In genomic region chr16:74749291-74750055, GRCh38 we compare ENCODE assay signal across 21 cellular contexts. TPM values are rescaled to one million over a fixed set of nuclear protein-coding genes. Genes with fewer than 3 reads are reported as not detected.
DNase-seq lines count a peak whose midpoint lies in the region; TF ChIP-seq lines count a peak whose summit lies in the region.
"Had no signal": no experiment of that assay in that cellular context is flagged by ENCODE, and none has a peak within 500 bp of the region (broad histone marks: within the 10 kb centered on the region; RNA-seq: fewer than 3 reads in every experiment).

No MANE protein-coding gene starts in this region.

- H3K9ac ChIP-seq in neural progenitor cell, result no peak overlapping the region
- H3K9ac ChIP-seq: BLaER1 treated with 17β-estradiol and CSF1 and Interleukin-3, amounts not matched to agents 10 nM and 100 nM had no signal

- TF ChIP-seq CTCF in breast epithelium (IDR thresholded peaks at IDR 0.05) (no peak), MCF 10A (IDR thresholded peaks at IDR 0.05; ENCODE audit: unreplicated experiment) (no peak), epithelial cell of esophagus (IDR thresholded peaks at IDR 0.05; ENCODE audit: insufficient read depth, low read depth, low read length, missing control alignments) (no peak), neural progenitor cell (IDR thresholded peaks at IDR 0.05) (no peak), nephron progenitor cell (IDR thresholded peaks at IDR 0.05) (no peak)

- H3K36me3 Mint-ChIP-seq in MCF 10A (ENCODE audit: insufficient read depth, unreplicated experiment) (no peaks in the 10 kb centered on the region), neural progenitor cell (no peaks in the 10 kb centered on the region), nephron progenitor cell (ENCODE audit: low read depth) (no peaks in the 10 kb centered on the region)
- no peaks in the 10 kb centered on the region for H3K36me3 Mint-ChIP-seq in T-helper 2 cell treated with Interferon-gamma antibody and Interleukin-4, amounts not matched to agents 5 μg/mL and 100 μg/mL, for 36 hours (ENCODE audit: low read depth)
- H3K36me3 Mint-ChIP-seq: type B pancreatic cell had no signal

- H3K27me3 Mint-ChIP-seq in MCF 10A (ENCODE audit: insufficient read depth, unreplicated experiment) (peaks cover 3% of the 10 kb centered on the region), neural progenitor cell (ENCODE audit: insufficient read depth, low read depth) (peaks cover 15% of the 10 kb centered on the region), nephron progenitor cell (ENCODE audit: low read depth, poor library complexity) (peaks cover 4% of the 10 kb centered on the region)
- no peaks in the 10 kb centered on the region for H3K27me3 Mint-ChIP-seq in T-helper 2 cell treated with Interferon-gamma antibody and Interleukin-4, amounts not matched to agents 5 μg/mL and 100 μg/mL, for 36 hours (ENCODE audit: low read depth)
- H3K27me3 Mint-ChIP-seq: activated B cell treated with CpG ODN at 0.5 μM for 24 hours had no signal

- H3K4me3 Mint-ChIP-seq in MCF 10A (ENCODE audit: unreplicated experiment) (no peak overlapping the region), neural progenitor cell (no peak overlapping the region), nephron progenitor cell (no peak overlapping the region)
- no peak overlapping the region for H3K4me3 Mint-ChIP-seq in T-helper 2 cell treated with Interferon-gamma antibody and Interleukin-4, amounts not matched to agents 5 μg/mL and 100 μg/mL, for 36 hours
- H3K4me3 Mint-ChIP-seq: activated B cell treated with CpG ODN at 0.5 μM for 24 hours; activated T-helper 1 cell treated with anti-CD3 and anti-CD28 coated beads, Interleukin-12 subunit alpha, Interleukin-12 subunit beta, Interleukin-2, Interleukin-4 antibody, amounts not matched to agents 30 ng/mL and 10 ng/mL and 1 ng/mL, durations not matched to agents 14 hours and 24 hours and 36 hours; effector memory CD8-positive, alpha-beta T cell; T-helper 1 cell treated with Interleukin-12 subunit alpha and Interleukin-12 subunit beta and Interleukin-4 antibody, amounts not matched to agents 30 μg/mL and 1 μg/mL, for 36 hours; type B pancreatic cell had no signal

- H3K27ac Mint-ChIP-seq in MCF 10A (ENCODE audit: low read depth, unreplicated experiment) (no peak overlapping the region), neural progenitor cell (no peak overlapping the region), nephron progenitor cell (no peak overlapping the region)
- H3K27ac Mint-ChIP-seq in T-helper 2 cell treated with Interferon-gamma antibody and Interleukin-4, amounts not matched to agents 5 μg/mL and 100 μg/mL, for 36 hours, result no peak overlapping the region
- H3K27ac Mint-ChIP-seq: activated B cell treated with CpG ODN at 0.5 μM for 24 hours; activated T-helper 1 cell treated with anti-CD3 and anti-CD28 coated beads, Interleukin-12 subunit alpha, Interleukin-12 subunit beta, Interleukin-2, Interleukin-4 antibody, amounts not matched to agents 30 ng/mL and 10 ng/mL and 1 ng/mL, durations not matched to agents 14 hours and 24 hours and 36 hours; effector memory CD8-positive, alpha-beta T cell; progenitor cell of endocrine pancreas; T-helper 1 cell treated with Interleukin-12 subunit alpha and Interleukin-12 subunit beta and Interleukin-4 antibody, amounts not matched to agents 30 μg/mL and 1 μg/mL, for 36 hours; type B pancreatic cell had no signal

- no peak for TF ChIP-seq POLR2A in breast epithelium (IDR thresholded peaks at IDR 0.05)

- H3K4me1 ChIP-seq in breast epithelium (no peaks in the 10 kb centered on the region), neural progenitor cell (peaks cover 19% of the 10 kb centered on the region)
- H3K4me1 ChIP-seq: BLaER1 treated with 17β-estradiol and CSF1 and Interleukin-3, amounts not matched to agents 10 nM and 100 nM; left lung had no signal

- H3K36me3 ChIP-seq in breast epithelium (no peaks in the 10 kb centered on the region), neural progenitor cell (no peaks in the 10 kb centered on the region)
- H3K36me3 ChIP-seq: BLaER1 treated with 17β-estradiol and CSF1 and Interleukin-3, amounts not matched to agents 10 nM and 100 nM; left lung had no signal

- H3K4me1 Mint-ChIP-seq in MCF 10A (ENCODE audit: insufficient read depth, unreplicated experiment) (no peaks in the 10 kb centered on the region), neural progenitor cell (peaks cover 10% of the 10 kb centered on the region), nephron progenitor cell (peaks cover 25% of the 10 kb centered on the region)
- no peaks in the 10 kb centered on the region for H3K4me1 Mint-ChIP-seq in T-helper 2 cell treated with Interferon-gamma antibody and Interleukin-4, amounts not matched to agents 5 μg/mL and 100 μg/mL, for 36 hours (ENCODE audit: low read depth)
- H3K4me1 Mint-ChIP-seq: activated B cell treated with CpG ODN at 0.5 μM for 24 hours had no signal

- H3K9me3 ChIP-seq in breast epithelium (no peaks in the 10 kb centered on the region), neural progenitor cell (ENCODE audit: low read depth) (no peaks in the 10 kb centered on the region)
- H3K9me3 ChIP-seq: BLaER1 treated with 17β-estradiol and CSF1 and Interleukin-3, amounts not matched to agents 10 nM and 100 nM; left lung had no signal

- H3K27me3 ChIP-seq in breast epithelium, result no peaks in the 10 kb centered on the region
- no peaks in the 10 kb centered on the region for H3K27me3 ChIP-seq in neural progenitor cell
- H3K27me3 ChIP-seq: BLaER1 treated with 17β-estradiol and CSF1 and Interleukin-3, amounts not matched to agents 10 nM and 100 nM had no signal

- no peaks in the 10 kb centered on the region for H3K79me2 ChIP-seq in neural progenitor cell (ENCODE audit: low read depth)

- peaks cover 16% of the 10 kb centered on the region for H3F3A ChIP-seq in neural progenitor cell (ENCODE audit: low read depth)

- intact Hi-C loops in breast epithelium (cut with DNase I; ENCODE audit: low total_unique reads), result no loop called here
- intact Hi-C loops in MCF 10A (cut with micrococcal nuclease), result no loop called here

- H3K9me3 Mint-ChIP-seq in MCF 10A (ENCODE audit: unreplicated experiment), result no peaks in the 10 kb centered on the region
- H3K9me3 Mint-ChIP-seq in neural progenitor cell, result no peaks in the 10 kb centered on the region
- no peaks in the 10 kb centered on the region for H3K9me3 Mint-ChIP-seq in T-helper 2 cell treated with Interferon-gamma antibody and Interleukin-4, amounts not matched to agents 5 μg/mL and 100 μg/mL, for 36 hours
- H3K9me3 Mint-ChIP-seq in nephron progenitor cell, result no peaks in the 10 kb centered on the region
- H3K9me3 Mint-ChIP-seq: activated B cell treated with CpG ODN at 0.5 μM for 24 hours; activated T-helper 1 cell treated with anti-CD3 and anti-CD28 coated beads, Interleukin-12 subunit alpha, Interleukin-12 subunit beta, Interleukin-2, Interleukin-4 antibody, amounts not matched to agents 30 ng/mL and 10 ng/mL and 1 ng/mL, durations not matched to agents 14 hours and 24 hours and 36 hours; effector memory CD8-positive, alpha-beta T cell; T-helper 1 cell treated with Interleukin-12 subunit alpha and Interleukin-12 subunit beta and Interleukin-4 antibody, amounts not matched to agents 30 μg/mL and 1 μg/mL, for 36 hours; type B pancreatic cell had no signal

- H4K20me1 ChIP-seq in neural progenitor cell (ENCODE audit: low read depth), result no peaks in the 10 kb centered on the region
- H4K20me1 ChIP-seq: BLaER1 treated with 17β-estradiol and CSF1 and Interleukin-3, amounts not matched to agents 10 nM and 100 nM had no signal

- H2AFZ ChIP-seq in neural progenitor cell (replicated peaks), result peak overlapping the region; percentile 80

- H3K4me2 ChIP-seq in neural progenitor cell, result peak overlapping the region; percentile 40
- H3K4me2 ChIP-seq: BLaER1 treated with 17β-estradiol and CSF1 and Interleukin-3, amounts not matched to agents 10 nM and 100 nM had no signal

- DNase-seq in breast epithelium (ENCODE audit: low spot score in 2 of 2) (peak in 1 of 2 donors; percentile 37), MCF 10A (ENCODE audit: unreplicated experiment) (no peak), epithelial cell of esophagus (ENCODE audit: low read depth) (peak; percentile 45), neural progenitor cell (ENCODE audit: low spot score) (peak; percentile 57), NCI-H2107 (lab: John Stamatoyannopoulos, UW) (no peak), NCI-H526 treated with DMSO at 0.1 percent for 48 hours (lab: John Stamatoyannopoulos, UW) (no peak), nephron progenitor cell (no peak)
- no peak for DNase-seq in T-helper 2 cell treated with Interferon-gamma antibody and Interleukin-4, amounts not matched to agents 5 μg/mL and 100 μg/mL, for 36 hours (ENCODE audit: low spot score)
- DNase-seq: 8988T; activated B cell treated with CpG ODN at 0.5 μM for 24 hours; activated CD8-positive, alpha-beta memory T cell treated with anti-CD3 and anti-CD28 coated beads for 24 hours; central memory CD4-positive, alpha-beta T cell; effector memory CD8-positive, alpha-beta T cell; left lung; NCI-H1436; SIG-M5 had no signal

- H3K4me3 ChIP-seq in breast epithelium (peak overlapping the region in 2 of 3 donors; percentile 17 to 22), epithelial cell of esophagus (ENCODE audit: low read length) (no peak overlapping the region), neural progenitor cell (no peak overlapping the region)
- H3K4me3 ChIP-seq: BLaER1 treated with 17β-estradiol and CSF1 and Interleukin-3, amounts not matched to agents 10 nM and 100 nM; left lung had no signal

- CTCF ChIA-PET in MCF 10A (lab: Yijun Ruan, JAX), result interaction anchor here (0.6 kb wide), 1 partner anchor 32 kb away, joined by 3 read pairs; no protein-coding TSS in a partner anchor

- no TSS peak for BruUV-seq in MCF 10A (replicated peaks; lab: Mats Ljungman, UMichigan)

- POLR2A ChIA-PET in MCF 10A (lab: Yijun Ruan, JAX), result no interaction called here

- H3K27ac ChIP-seq in breast epithelium (peak overlapping the region; percentile 57 to 65), neural progenitor cell (no peak overlapping the region)
- H3K27ac ChIP-seq: BLaER1 treated with 17β-estradiol and CSF1 and Interleukin-3, amounts not matched to agents 10 nM and 100 nM; left lung had no signal

RNA-seq across cellular contexts. Expression of gene FA2H, which starts 25.1 kb away (rescaled TPM):
- total RNA-seq in breast epithelium, result 1 to 10 TPM in 1 of 3 donors, under 1 TPM in 1, not detected in 1; 0.33 to 1.8 TPM
- total RNA-seq in MCF 10A (2022), result not detected in 2 replicates
- not detected in 2 replicates for total RNA-seq in neural progenitor cell (ENCODE audit: low replicate concordance)
- total RNA-seq: activated T-helper 1 cell treated with anti-CD3 and anti-CD28 coated beads, Interleukin-12 subunit alpha, Interleukin-12 subunit beta, Interleukin-2, Interleukin-4 antibody, amounts not matched to agents 30 ng/mL and 10 ng/mL and 1 ng/mL, durations not matched to agents 14 hours and 24 hours and 36 hours had no signal

RNA-seq across cellular contexts. Expression of gene MLKL, which starts 48.8 kb away (rescaled TPM):
- total RNA-seq in breast epithelium (10 to 100 TPM; 13.3 to 22.6 (median 14.9) TPM), MCF 10A (2022) (12.1 and 14.2 TPM in 2 replicates), neural progenitor cell (ENCODE audit: low replicate concordance) (0.04 and 0.31 TPM in 2 replicates)

Comparison
In these comparisons a context has a peak if more than half of its experiments do, and no peak if none do; other contexts are left out.
1. DNase-seq: peak in epithelial cell of esophagus (single experiment) and neural progenitor cell (single experiment); none in MCF 10A (single experiment), T-helper 2 cell treated with Interferon-gamma antibody and Interleukin-4, amounts not matched to agents 5 μg/mL and 100 μg/mL, for 36 hours (single experiment), NCI-H2107 (single experiment), NCI-H526 treated with DMSO at 0.1 percent for 48 hours (single experiment) and nephron progenitor cell (single experiment).
2. H3K4me3 ChIP-seq: peak in breast epithelium (2 of 3); none in epithelial cell of esophagus (single experiment) and neural progenitor cell (single experiment).